ENCODE assay signal across 15 cellular contexts in genomic region chr1:234256359-234256758, GRCh38.
DNase-seq lines count a peak whose midpoint lies in the region; ATAC-seq, FAIRE-seq and TF ChIP-seq lines count a peak whose summit lies in the region.
"Had no signal": no experiment of that assay in that cellular context is flagged by ENCODE, and none has a peak within 500 bp of the region (broad histone marks: within the 10 kb centered on the region; RNA-seq: fewer than 3 reads in every experiment).

No MANE protein-coding gene starts in this region.

- H3K4me1 Mint-ChIP-seq in activated T-helper 17 cell treated with anti-CD3 and anti-CD28 coated beads, Interleukin-2, amount 50 U/mL, for 72 hours, result peaks cover 8% of the 10 kb centered on the region
- H3K4me1 Mint-ChIP-seq: B cell had no signal

- no peak overlapping the region for H3K27ac Mint-ChIP-seq in activated T-helper 17 cell treated with anti-CD3 and anti-CD28 coated beads, Interleukin-2, amount 50 U/mL, for 72 hours
- H3K27ac Mint-ChIP-seq: B cell had no signal

- BruUV-seq in GM12878 (replicated peaks; lab: Mats Ljungman, UMichigan), result no TSS peak

- no peaks in the 10 kb centered on the region for H3K36me3 ChIP-seq in GM12878 (ENCODE audit: control insufficient read depth in 2 of 2, insufficient read depth in 2 of 2, low read length in 1 of 2)
- H3K36me3 ChIP-seq: Peyer's patch had no signal

- peaks cover 42% of the 10 kb centered on the region for H3K27me3 Mint-ChIP-seq in activated T-helper 17 cell treated with anti-CD3 and anti-CD28 coated beads, Interleukin-2, amount 50 U/mL, for 72 hours

- no peak for TF ChIP-seq RAD21 in GM12878 (IDR thresholded peaks at IDR 0.05; ENCODE audit: insufficient read depth, low read depth, low read length)

- no peaks in the 10 kb centered on the region for H3K79me2 ChIP-seq in GM12878 (ENCODE audit: control insufficient read depth, insufficient read depth, low read length)

- H3K9me3 ChIP-seq in GM12878 (replicated peaks; ENCODE audit: control insufficient read depth, insufficient read depth, low read length), result peaks cover 12% of the 10 kb centered on the region
- H3K9me3 ChIP-seq: body of pancreas, Peyer's patch had no signal

- no peak for FAIRE-seq in GM12878 (lab: Jason Lieb, UNC)

- H3K36me3 Mint-ChIP-seq in activated T-helper 17 cell treated with anti-CD3 and anti-CD28 coated beads, Interleukin-2, amount 50 U/mL, for 72 hours (ENCODE audit: low read depth), result no peaks in the 10 kb centered on the region

- H3K9ac ChIP-seq in GM12878 (ENCODE audit: control insufficient read depth, insufficient read depth, low read length), result no peak overlapping the region

- H2AFZ ChIP-seq in GM12878 (ENCODE audit: control insufficient read depth, low read depth, low read length), result no peak overlapping the region

- WGBS in GM12878 (ENCODE audit: insufficient coverage, insufficient replicate concordance, low lambda C conversion rate, missing lambda C conversion rate), result 3% methylated on average over 2 of the region's 2 CpGs

- H4K20me1 ChIP-seq in GM12878 (ENCODE audit: control insufficient read depth, insufficient read depth), result no peaks in the 10 kb centered on the region

- RAD21 ChIA-PET in GM12878 (lab: Charles Lee; ENCODE audit: unreplicated experiment), result interaction anchor here (1.4 kb wide), 1 partner anchor 12 kb away, joined by 3 read pairs; no protein-coding TSS in a partner anchor

- intact Hi-C loops in GM12878 (cut with micrococcal nuclease; ENCODE audit: unreplicated experiment), result no loop called here

- POLR2A ChIA-PET in GM12878 (lab: Charles Lee), result no interaction called here

- SMC1A ChIA-PET in GM12878 (lab: Charles Lee; ENCODE audit: uncharacterized antibody, unreplicated experiment), result interaction anchor here (1.4 to 2.1 kb wide), 3 partner anchors 10 to 53 kb away, joined by 4 to 8 read pairs (median 4); no protein-coding TSS in a partner anchor

- DNase-seq in ELF-1 (ENCODE audit: low read depth, low spot score) (peak; percentile 31), MV-4-11 (lab: John Stamatoyannopoulos, UW) (peak; percentile 30), GM12878 (ENCODE audit: low read depth, low spot score) (no peak), kidney glomerular epithelial cell (lab: John Stamatoyannopoulos, UW) (peak; percentile 16), AG08395 (ENCODE audit: low spot score) (no peak), NCI-H2196 (lab: John Stamatoyannopoulos, UW; ENCODE audit: unreplicated experiment) (no peak)
- DNase-seq in stimulated activated CD4-positive, alpha-beta T cell treated with anti-CD3 and anti-CD28 coated beads, Interleukin-4, amount 100 ng/mL, for 1 hour, result no peak
- DNase-seq: activated effector memory CD4-positive, alpha-beta T cell treated with anti-CD3 and anti-CD28 coated beads, Interleukin-2, amount 50 U/mL, for 16 hours; body of pancreas; NCI-H1930; NCI-H510A treated with DMSO at 0.1 percent for 48 hours; Peyer's patch had no signal

- TF ChIP-seq POLR2A in GM12878 (IDR thresholded peaks at IDR 0.05; ENCODE audit: low read depth, low read length), result no peak

- H3K27ac ChIP-seq in GM12878 (ENCODE audit: control insufficient read depth, insufficient read depth), result no peak overlapping the region
- H3K27ac ChIP-seq: body of pancreas, Peyer's patch, VCaP had no signal

- no peak for TF ChIP-seq EP300 in GM12878 (IDR thresholded peaks at IDR 0.05; ENCODE audit: borderline replicate concordance in 1 of 2, control insufficient read depth in 1 of 2, low read depth in 2 of 2, low read length in 2 of 2)

- CTCF ChIA-PET in GM12878 (lab: Yijun Ruan, JAX), result interaction anchor here (0.8 kb wide), 1 partner anchor 43 kb away, joined by 3 read pairs; no protein-coding TSS in a partner anchor

- ATAC-seq in GM12878, result peak; percentile 82
- no peak for ATAC-seq in activated T-helper 17 cell treated with anti-CD3 and anti-CD28 coated beads, Interleukin-2, amount 50 U/mL, for 72 hours (replicated peaks)
- ATAC-seq: body of pancreas had no signal

- in situ Hi-C loops in GM12878 (cut with MboI), result no loop called here

- H3K4me3 ChIP-seq in GM12878, result no peak overlapping the region
- H3K4me3 ChIP-seq: body of pancreas, Peyer's patch had no signal

- no peaks in the 10 kb centered on the region for H3K4me1 ChIP-seq in GM12878 (ENCODE audit: control insufficient read depth, insufficient read depth, low read length)
- H3K4me1 ChIP-seq: Peyer's patch had no signal

- TF ChIP-seq CTCF in GM12878 (IDR thresholded peaks at IDR 0.05 in 2 of 3, conservative IDR thresholded peaks at IDR 0.05 in 1 of 3; ENCODE audit: control insufficient read depth in 2 of 3, extremely low read depth in 1 of 3, insufficient read depth in 1 of 3, low read depth in 3 of 3, low read length in 3 of 3), result no peak

- H3K4me2 ChIP-seq in GM12878 (ENCODE audit: control insufficient read depth, insufficient read depth), result no peak overlapping the region

- peaks cover 10% of the 10 kb centered on the region for H3K9me3 Mint-ChIP-seq in activated T-helper 17 cell treated with anti-CD3 and anti-CD28 coated beads, Interleukin-2, amount 50 U/mL, for 72 hours

- H3K27me3 ChIP-seq in GM12878 (replicated peaks in 1 of 2; ENCODE audit: control insufficient read depth in 2 of 2, insufficient read depth in 2 of 2, low read length in 1 of 2), result no peaks in the 10 kb centered on the region
- H3K27me3 ChIP-seq: body of pancreas, Peyer's patch had no signal

- no peak overlapping the region for H3K4me3 Mint-ChIP-seq in activated T-helper 17 cell treated with anti-CD3 and anti-CD28 coated beads, Interleukin-2, amount 50 U/mL, for 72 hours
- H3K4me3 Mint-ChIP-seq: B cell had no signal

TF ChIP-seq in GM12878, 131 proteins besides CTCF, POLR2A, EP300 and RAD21:
- TF ChIP-seq RUNX3 (IDR thresholded peaks at IDR 0.05; ENCODE audit: low read length) (peak; percentile 44; the same call in 1 of the 2 replicates), IRF5 (IDR thresholded peaks at IDR 0.05; ENCODE audit: borderline replicate concordance) (no peak)

Comparison
In these comparisons a context has a peak if more than half of its experiments do, and no peak if none do; other contexts are left out.
1. DNase-seq: peak in ELF-1 (single experiment), MV-4-11 (single experiment) and kidney glomerular epithelial cell (single experiment); none in GM12878 (single experiment), AG08395 (single experiment), stimulated activated CD4-positive, alpha-beta T cell treated with anti-CD3 and anti-CD28 coated beads, Interleukin-4, amount 100 ng/mL, for 1 hour (single experiment) and NCI-H2196 (single experiment).